ENCODE assay signal across 9 cellular contexts in the genomic region with DNA sequence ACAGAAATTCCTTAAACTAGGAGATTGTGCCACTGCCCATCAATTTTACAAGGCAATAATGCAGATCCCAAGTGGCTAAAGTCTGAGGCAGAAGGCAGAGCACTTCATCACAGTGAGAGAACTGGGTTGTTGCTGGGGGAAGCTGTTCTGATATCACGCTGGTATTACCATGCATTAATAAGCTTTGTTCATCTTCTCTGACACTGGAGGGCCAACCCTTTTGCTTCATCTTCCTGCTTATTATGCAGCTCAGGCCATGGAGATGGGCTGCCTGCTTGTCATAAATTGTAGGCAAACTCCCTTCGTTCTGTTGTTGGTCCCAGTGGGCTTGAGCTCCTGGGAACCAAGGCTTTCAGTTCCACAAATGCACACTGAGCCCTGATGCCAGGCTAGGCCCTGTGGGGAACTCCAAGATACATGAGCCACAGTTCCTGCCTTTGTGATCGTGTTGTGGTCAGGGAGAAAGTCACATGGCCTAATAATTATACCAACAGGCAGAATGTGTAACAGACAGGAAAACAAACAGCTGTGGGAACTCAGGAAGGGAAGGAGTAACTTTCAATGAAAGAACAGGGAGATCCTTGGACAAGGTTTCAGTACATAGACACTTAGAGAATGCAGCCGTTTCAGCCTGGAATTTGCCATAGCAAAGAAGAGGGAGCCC. TPM values are rescaled to one million over a fixed set of nuclear protein-coding genes. Genes with fewer than 3 reads are reported as not detected.
A peak's percentile ranks its signal among the peaks of the same experiment; 100 is the strongest.
DNase-seq lines count a peak whose midpoint lies in the region; ATAC-seq, FAIRE-seq and TF ChIP-seq lines count a peak whose summit lies in the region.
"Had no signal": no experiment of that assay in that cellular context is flagged by ENCODE, and none has a peak within 500 bp of the region (broad histone marks: within the 10 kb centered on the region; RNA-seq: fewer than 3 reads in every experiment).

No MANE protein-coding gene starts in this region.

- H3K4me1 Mint-ChIP-seq in HFFc6 (ENCODE audit: low read depth), result peaks cover 22% of the 10 kb centered on the region
- H3K4me1 Mint-ChIP-seq in activated T-cell treated with anti-CD3 and anti-CD28 coated beads, Interleukin-2, amount 50 U/mL, for 24 hours (ENCODE audit: low read depth), result no peaks in the 10 kb centered on the region

- intact Hi-C loops in ascending aorta (cut with DNase I), result no loop called here

- DNase-seq in A549 (ENCODE audit: low read depth in 1 of 2, low spot score in 1 of 2) (peak; percentile 8 to 12), HFFc6 (peak; percentile 58), ascending aorta (ENCODE audit: low spot score in 2 of 2) (no peak), kidney glomerular epithelial cell (lab: John Stamatoyannopoulos, UW) (peak; percentile 95), GM19238 (ENCODE audit: insufficient read length, low spot score) (no peak), KG1 (lab: John Stamatoyannopoulos, UW) (no peak), LoVo (ENCODE audit: low spot score) (no peak)
- no peak for DNase-seq in activated T-cell treated with anti-CD3 and anti-CD28 coated beads, Interleukin-2, amount 50 U/mL, for 24 hours
- DNase-seq: caudate nucleus had no signal

- peak overlapping the region; percentile 9; the same call in 1 of the 2 replicates for H3K4me3 Mint-ChIP-seq in HFFc6
- H3K4me3 Mint-ChIP-seq in activated T-cell treated with anti-CD3 and anti-CD28 coated beads, Interleukin-2, amount 50 U/mL, for 24 hours, result no peak overlapping the region

- no peak for TF ChIP-seq RAD21 in A549 (conservative IDR thresholded peaks at IDR 0.05 in 1 of 2, IDR thresholded peaks at IDR 0.05 in 1 of 2)

- peak overlapping the region; percentile 67 for H3K4me2 ChIP-seq in A549

- H3K36me3 ChIP-seq in ascending aorta, result no peaks in the 10 kb centered on the region

- no peaks in the 10 kb centered on the region for H3K27me3 ChIP-seq in ascending aorta

- peaks cover 21% of the 10 kb centered on the region for H3K9me3 Mint-ChIP-seq in HFFc6
- peaks cover 17% of the 10 kb centered on the region for H3K9me3 Mint-ChIP-seq in activated T-cell treated with anti-CD3 and anti-CD28 coated beads, Interleukin-2, amount 50 U/mL, for 24 hours

- POLR2A ChIA-PET in A549 (lab: Yijun Ruan, JAX), result no interaction called here

- 28% methylated on average over 4 of the region's 4 CpGs for WGBS in A549 (ENCODE audit: missing lambda C conversion rate)

- no peak for TF ChIP-seq POLR2A in A549 (IDR thresholded peaks at IDR 0.05; ENCODE audit: low read length)

- CTCF ChIA-PET in A549 (lab: Yijun Ruan, JAX), result interaction anchor here (0.7 kb wide), 1 partner anchor 14 kb away, joined by 3 read pairs; no protein-coding TSS in a partner anchor

- H3K4me3 ChIP-seq in A549 (no peak overlapping the region), ascending aorta (no peak overlapping the region)

- peak; percentile 74 to 75 for ATAC-seq in A549

- H3K27me3 Mint-ChIP-seq in HFFc6 (ENCODE audit: insufficient read depth), result peaks cover 21% of the 10 kb centered on the region; the same call in 1 of the 2 replicates
- H3K27me3 Mint-ChIP-seq in activated T-cell treated with anti-CD3 and anti-CD28 coated beads, Interleukin-2, amount 50 U/mL, for 24 hours, result peaks cover 48% of the 10 kb centered on the region

- TF ChIP-seq EP300 in A549 (IDR thresholded peaks at IDR 0.05), result no peak

- TF ChIP-seq CTCF in A549 (IDR thresholded peaks at IDR 0.05), result no peak
- TF ChIP-seq CTCF in HFFc6 (IDR thresholded peaks at IDR 0.05), result no peak
- no peak for TF ChIP-seq CTCF in ascending aorta (IDR thresholded peaks at IDR 0.05)

- no peak for FAIRE-seq in A549 (lab: Jason Lieb, UNC)

- H3K4me1 ChIP-seq in A549 (peaks cover 18% of the 10 kb centered on the region), ascending aorta (peaks cover 0 to 6% of the 10 kb centered on the region in 2 donors)

- no peaks in the 10 kb centered on the region; the same call in 1 of the 2 replicates for H3K36me3 Mint-ChIP-seq in HFFc6 (ENCODE audit: low read depth)
- H3K36me3 Mint-ChIP-seq in activated T-cell treated with anti-CD3 and anti-CD28 coated beads, Interleukin-2, amount 50 U/mL, for 24 hours (ENCODE audit: low read depth), result no peaks in the 10 kb centered on the region

- H3K27ac ChIP-seq in A549, result peak overlapping the region; percentile 27 to 40; a peak in 4 of 6 replicates
- H3K27ac ChIP-seq in ascending aorta, result peak overlapping the region; percentile 31 to 36

- H3K9me3 ChIP-seq in A549, result peaks cover 11% of the 10 kb centered on the region
- H3K9me3 ChIP-seq in ascending aorta, result no peaks in the 10 kb centered on the region

- H3K27ac Mint-ChIP-seq in HFFc6, result peak overlapping the region; percentile 53
- H3K27ac Mint-ChIP-seq in activated T-cell treated with anti-CD3 and anti-CD28 coated beads, Interleukin-2, amount 50 U/mL, for 24 hours, result no peak overlapping the region

TF ChIP-seq in A549, 52 proteins besides CTCF, POLR2A, EP300 and RAD21:
- TF ChIP-seq, protein P1, sequence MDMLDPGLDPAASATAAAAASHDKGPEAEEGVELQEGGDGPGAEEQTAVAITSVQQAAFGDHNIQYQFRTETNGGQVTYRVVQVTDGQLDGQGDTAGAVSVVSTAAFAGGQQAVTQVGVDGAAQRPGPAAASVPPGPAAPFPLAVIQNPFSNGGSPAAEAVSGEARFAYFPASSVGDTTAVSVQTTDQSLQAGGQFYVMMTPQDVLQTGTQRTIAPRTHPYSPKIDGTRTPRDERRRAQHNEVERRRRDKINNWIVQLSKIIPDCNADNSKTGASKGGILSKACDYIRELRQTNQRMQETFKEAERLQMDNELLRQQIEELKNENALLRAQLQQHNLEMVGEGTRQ (IDR thresholded peaks at IDR 0.05), result peak; percentile 17; the same call in 1 of the 2 replicates
- no peak for TF ChIP-seq HDAC2 (IDR thresholded peaks at IDR 0.05)

RNA-seq across cellular contexts. Expression of a gene that starts 49.1 kb away (rescaled TPM):
- polyA plus RNA-seq in A549 (2011; rRNA removed) (7.4 and 14.5 TPM in 2 replicates), A549 (2017; fragmentation: RNase III; extraction: RNeasy Plus Mini Kit Qiagen cat#74134 plus additional on column Dnase treatment) (9.6 to 17.4 TPM (median 14.5 TPM) in 3 replicates)
- polyA plus RNA-seq in A549 (2012; cell fraction: cytosol; rRNA removed), result 3.7 and 5.8 TPM in 2 replicates
- polyA plus RNA-seq in A549 (2012; cell fraction: nucleus; rRNA removed), result 4.8 and 5.9 TPM in 2 replicates
- polyA minus RNA-seq in A549 (2011; rRNA and poly(A)+ RNA removed), result 15.2 and 16.4 TPM in 2 replicates
- under 1 TPM; 0.67 to 0.95 (median 0.81) TPM for total RNA-seq in HFFc6 (2021; fragmentation: NEBNext Ultra II Directional; extraction: Animal tissue kit (Norgen Biotek cat#: 25700))
- 3.5 TPM for total RNA-seq in ascending aorta

Comparison
In these comparisons a context has a peak if more than half of its experiments do, and no peak if none do; other contexts are left out.
1. DNase-seq: peak in A549 (2 of 2), HFFc6 (single experiment) and kidney glomerular epithelial cell (single experiment); none in ascending aorta (0 of 2), GM19238 (single experiment), KG1 (single experiment), activated T-cell treated with anti-CD3 and anti-CD28 coated beads, Interleukin-2, amount 50 U/mL, for 24 hours (single experiment) and LoVo (single experiment).